In genomic region chr12:30164937-30165336, GRCh38 we compare ENCODE assay signal across 1 cellular context.
TF ChIP-seq lines count a peak whose summit lies in the region.

No MANE protein-coding gene starts in this region.

TF ChIP-seq in GM23338, 12 proteins besides CTCF, POLR2A, EP300 and RAD21 (continued from another document):
- no peak for TF ChIP-seq ZNF462 (CRISPR knock-in tag; IDR thresholded peaks at IDR 0.05)
- TF ChIP-seq NANOG (IDR thresholded peaks at IDR 0.05; ENCODE audit: borderline replicate concordance) = no peak
- TF ChIP-seq ZNF331 (CRISPR knock-in tag; IDR thresholded peaks at IDR 0.05; ENCODE audit: low read depth) = no peak
- TF ChIP-seq ETS1 (IDR thresholded peaks at IDR 0.05) = no peak
- TF ChIP-seq ZNF114 (CRISPR knock-in tag; IDR thresholded peaks at IDR 0.05) = no peak
